2 cellular contexts compared by ENCODE assay signal in genomic region chr11:20873054-20873453, GRCh38.
TF ChIP-seq lines count a peak whose summit lies in the region.

No MANE protein-coding gene starts in this region.

TF ChIP-seq in SK-N-SH treated with all-trans-retinoic acid at 6 μM for 48 hours, 23 proteins besides CTCF, POLR2A, EP300 and RAD21 (continued from another document):
- TF ChIP-seq CREB5 (CRISPR knock-in tag; IDR thresholded peaks at IDR 0.05; ENCODE audit: low read depth) (no peak), OSR1 (CRISPR knock-in tag; IDR thresholded peaks at IDR 0.05) (no peak), ZC3H10 (CRISPR knock-in tag; IDR thresholded peaks at IDR 0.05) (no peak), PPARA (CRISPR knock-in tag; IDR thresholded peaks at IDR 0.05; ENCODE audit: borderline replicate concordance) (no peak), CSRNP3 (CRISPR knock-in tag; IDR thresholded peaks at IDR 0.05) (no peak), ESRRG (CRISPR knock-in tag; IDR thresholded peaks at IDR 0.05) (no peak), ZNF70 (CRISPR knock-in tag; IDR thresholded peaks at IDR 0.05) (no peak), BACH2 (CRISPR knock-in tag; IDR thresholded peaks at IDR 0.05; ENCODE audit: borderline replicate concordance) (no peak)

TF ChIP-seq in WTC11, 78 proteins besides CTCF, POLR2A, EP300 and RAD21 (continued from another document):
- no peak for TF ChIP-seq ZNF425 (CRISPR knock-in tag; conservative IDR thresholded peaks at IDR 0.05)
- no peak for TF ChIP-seq CREB1 (CRISPR knock-in tag; IDR thresholded peaks at IDR 0.05)
- no peak for TF ChIP-seq PRRX2 (CRISPR knock-in tag; IDR thresholded peaks at IDR 0.05)
